ENCODE assay signal across 8 cellular contexts in genomic region chr11:87081358-87081757, GRCh38.
DNase-seq lines count a peak whose midpoint lies in the region; ATAC-seq and TF ChIP-seq lines count a peak whose summit lies in the region.

No MANE protein-coding gene starts in this region.

- peaks cover 24% of the 10 kb centered on the region for H3K4me1 Mint-ChIP-seq in central memory CD8-positive, alpha-beta T cell

- H3K4me3 Mint-ChIP-seq in central memory CD8-positive, alpha-beta T cell, result peak overlapping the region; percentile 78

- no peaks in the 10 kb centered on the region for H3K9me3 Mint-ChIP-seq in central memory CD8-positive, alpha-beta T cell

- DNase-seq in GM10266 (ENCODE audit: extremely low spot score) (peak; percentile 47), cerebellar nuclear complex (lab: John Stamatoyannopoulos, UW) (no peak), NCI-H2196 (lab: John Stamatoyannopoulos, UW; ENCODE audit: unreplicated experiment) (no peak), SW480 (ENCODE audit: low spot score) (no peak), NCI-H526 treated with DMSO at 0.1 percent for 48 hours (lab: John Stamatoyannopoulos, UW) (no peak)
- no peak for DNase-seq in central memory CD8-positive, alpha-beta T cell (ENCODE audit: low spot score in 2 of 2)

- no peaks in the 10 kb centered on the region for H3K27me3 Mint-ChIP-seq in central memory CD8-positive, alpha-beta T cell

- peak overlapping the region; percentile 95 for H3K27ac Mint-ChIP-seq in central memory CD8-positive, alpha-beta T cell (ENCODE audit: low read depth)

- ATAC-seq in GM19324 (IDR thresholded peaks at IDR 0.05; ENCODE audit: low FRiP score, unreplicated experiment) (peak; percentile 59), HG03095 (IDR thresholded peaks at IDR 0.05; ENCODE audit: unreplicated experiment) (peak; percentile 69)
- peak; percentile 56 for ATAC-seq in central memory CD8-positive, alpha-beta T cell (replicated peaks; ENCODE audit: extremely low read depth, poor library complexity, severe bottlenecking)

- TF ChIP-seq CTCF in GM10266 (IDR thresholded peaks at IDR 0.05; ENCODE audit: control insufficient read depth, insufficient read depth, low read depth, missing control alignments), result no peak

- H3K36me3 Mint-ChIP-seq in central memory CD8-positive, alpha-beta T cell (ENCODE audit: insufficient read depth), result peaks cover 8% of the 10 kb centered on the region
